ENCODE assay signal across 19 cellular contexts in the genomic region with DNA sequence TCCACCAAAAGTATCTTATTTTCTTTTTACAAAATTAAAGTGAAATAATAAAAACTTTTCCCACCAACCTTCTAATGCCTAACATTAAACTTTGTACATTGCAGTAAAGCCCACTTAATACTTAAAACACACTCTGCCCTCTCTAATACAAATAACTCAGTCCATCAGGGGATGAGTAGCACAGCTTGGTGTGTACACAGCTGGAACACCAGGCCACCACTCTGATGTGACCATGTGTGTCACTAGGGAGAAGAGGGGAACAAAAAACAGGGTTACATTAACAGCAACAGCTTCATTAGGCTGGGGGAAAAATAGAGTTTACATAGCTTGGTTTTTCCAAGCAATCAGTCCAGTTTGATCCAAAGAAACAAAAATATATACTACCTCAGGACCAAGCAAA.
"Had no signal": no experiment of that assay in that cellular context is flagged by ENCODE, and none has a peak within 500 bp of the region (broad histone marks: within the 10 kb centered on the region; RNA-seq: fewer than 3 reads in every experiment).

No MANE protein-coding gene starts in this region.

- H3K36me3 Mint-ChIP-seq: activated naive CD8-positive, alpha-beta T cell treated with anti-CD3 and anti-CD28 coated beads for 36 hours; natural killer cell; stimulated activated naive B cell treated with anti-CD40 and anti-IgM and Interleukin-4, amounts not matched to agents 10 μg/mL and 1 μg/mL and 100 μg/mL, for 72 hours had no signal

- H3K27me3 ChIP-seq: brain microvascular endothelial cell, foreskin keratinocyte, thyroid gland had no signal

- H3K27ac ChIP-seq: brain microvascular endothelial cell, foreskin keratinocyte, skin epidermis, thyroid gland had no signal

- H3K4me1 Mint-ChIP-seq: activated B cell treated with CpG ODN at 0.5 μM for 24 hours, natural killer cell had no signal

- ATAC-seq: activated CD8-positive, alpha-beta T cell treated with anti-CD3 and anti-CD28 coated beads, Interleukin-2, amount 10 ng/mL, durations not matched to agents 7 days and 5 days; activated T-cell treated with anti-CD3 and anti-CD28 coated beads, Interleukin-2, amount 50 U/mL, for 72 hours; foreskin keratinocyte; natural killer cell; stimulated activated naive B cell treated with anti-CD40 and anti-IgM and Interleukin-4, amounts not matched to agents 10 μg/mL and 1 μg/mL and 100 μg/mL, for 72 hours had no signal

- H3K4me3 ChIP-seq: skin epidermis, thyroid gland had no signal

- H3K9me3 Mint-ChIP-seq: activated B cell treated with CpG ODN at 0.5 μM for 24 hours; activated naive CD8-positive, alpha-beta T cell treated with anti-CD3 and anti-CD28 coated beads for 36 hours; activated T-cell treated with anti-CD3 and anti-CD28 coated beads, Interleukin-2, amount 50 U/mL, for 72 hours; dendritic cell treated with granulocyte-macrophage colony-stimulating factor and Interleukin-4, amounts not matched to agents 40 ng/mL and 50 ng/mL, for 4 days; natural killer cell; stimulated activated naive B cell treated with anti-CD40 and anti-IgM and Interleukin-4, amounts not matched to agents 10 μg/mL and 1 μg/mL and 100 μg/mL, for 72 hours had no signal

- H3K27ac Mint-ChIP-seq: activated B cell treated with CpG ODN at 0.5 μM for 24 hours; activated CD8-positive, alpha-beta T cell treated with anti-CD3 and anti-CD28 coated beads, Interleukin-2, amount 10 ng/mL, durations not matched to agents 7 days and 5 days; activated naive CD8-positive, alpha-beta T cell treated with anti-CD3 and anti-CD28 coated beads for 36 hours; activated T-cell treated with anti-CD3 and anti-CD28 coated beads, Interleukin-2, amount 50 U/mL, for 72 hours; dendritic cell treated with granulocyte-macrophage colony-stimulating factor and Interleukin-4, amounts not matched to agents 40 ng/mL and 50 ng/mL, for 4 days; natural killer cell; stimulated activated naive B cell treated with anti-CD40 and anti-IgM and Interleukin-4, amounts not matched to agents 10 μg/mL and 1 μg/mL and 100 μg/mL, for 72 hours had no signal

- H3K36me3 ChIP-seq: brain microvascular endothelial cell, thyroid gland had no signal

- H3K4me1 ChIP-seq: foreskin keratinocyte, thyroid gland had no signal

- H3K4me3 Mint-ChIP-seq: activated B cell treated with CpG ODN at 0.5 μM for 24 hours; activated CD8-positive, alpha-beta T cell treated with anti-CD3 and anti-CD28 coated beads, Interleukin-2, amount 10 ng/mL, durations not matched to agents 7 days and 5 days; activated naive CD8-positive, alpha-beta T cell treated with anti-CD3 and anti-CD28 coated beads for 36 hours; activated T-cell treated with anti-CD3 and anti-CD28 coated beads, Interleukin-2, amount 50 U/mL, for 72 hours; dendritic cell treated with granulocyte-macrophage colony-stimulating factor and Interleukin-4, amounts not matched to agents 40 ng/mL and 50 ng/mL, for 4 days; natural killer cell; stimulated activated naive B cell treated with anti-CD40 and anti-IgM and Interleukin-4, amounts not matched to agents 10 μg/mL and 1 μg/mL and 100 μg/mL, for 72 hours had no signal

- H3K27me3 Mint-ChIP-seq: activated B cell treated with CpG ODN at 0.5 μM for 24 hours; activated naive CD8-positive, alpha-beta T cell treated with anti-CD3 and anti-CD28 coated beads for 36 hours; dendritic cell treated with granulocyte-macrophage colony-stimulating factor and Interleukin-4, amounts not matched to agents 40 ng/mL and 50 ng/mL, for 4 days; stimulated activated naive B cell treated with anti-CD40 and anti-IgM and Interleukin-4, amounts not matched to agents 10 μg/mL and 1 μg/mL and 100 μg/mL, for 72 hours had no signal

- DNase-seq: activated B cell treated with CpG ODN at 0.5 μM for 24 hours; activated CD4-positive, alpha-beta T cell treated with anti-CD3 and anti-CD28 coated beads for 48 hours; activated CD8-positive, alpha-beta memory T cell treated with anti-CD3 and anti-CD28 coated beads, Interleukin-2, amount 50 U/mL, for 4 hours; activated CD8-positive, alpha-beta T cell treated with anti-CD3 and anti-CD28 coated beads, Interleukin-2, amount 10 ng/mL, durations not matched to agents 7 days and 5 days; activated gamma-delta T cell; activated naive CD8-positive, alpha-beta T cell treated with anti-CD3 and anti-CD28 coated beads for 36 hours; activated T-cell treated with anti-CD3 and anti-CD28 coated beads, Interleukin-2, amount 50 U/mL, for 72 hours; brain microvascular endothelial cell; effector memory CD4-positive, alpha-beta T cell; foreskin keratinocyte; glutamatergic neuron; mesendoderm; natural killer cell; stimulated activated CD4-positive, alpha-beta T cell treated with anti-CD3 and anti-CD28 coated beads, Interleukin-15, amount 100 ng/mL, for 24 hours; stimulated activated CD4-positive, alpha-beta T cell treated with anti-CD3 and anti-CD28 coated beads, Interleukin-4, amount 100 ng/mL, for 1 hour; stimulated activated naive B cell treated with anti-CD40 and anti-IgM and Interleukin-4, amounts not matched to agents 10 μg/mL and 1 μg/mL and 100 μg/mL, for 72 hours; thyroid gland had no signal

- H3K9me3 ChIP-seq: thyroid gland had no signal
